1 cellular context compared by ENCODE assay signal in the genomic region with DNA sequence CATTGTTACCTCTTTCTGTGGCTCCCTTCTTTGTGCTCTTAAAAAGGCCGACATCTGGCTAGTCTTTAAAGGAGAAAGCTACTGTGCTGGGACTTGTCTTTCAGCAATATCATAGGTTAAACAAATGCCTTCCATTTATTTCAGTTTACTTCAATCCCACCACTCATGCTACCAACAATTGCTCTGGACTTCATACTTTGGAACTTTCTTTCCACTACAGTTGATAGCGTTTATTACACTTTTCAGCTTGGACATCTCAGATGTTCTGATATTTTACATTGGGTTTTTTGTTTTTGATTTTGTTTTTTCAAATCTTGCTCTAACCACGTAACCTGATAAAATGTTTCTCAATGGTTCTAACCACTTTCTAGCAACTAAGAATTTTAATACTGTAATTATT.
TF ChIP-seq lines count a peak whose summit lies in the region.

No MANE protein-coding gene starts in this region.

TF ChIP-seq in HepG2, 621 proteins besides CTCF, POLR2A, EP300 and RAD21:
- TF ChIP-seq SIX4 (CRISPR knock-in tag; IDR thresholded peaks at IDR 0.05) = no peak
- TF ChIP-seq, protein P1, sequence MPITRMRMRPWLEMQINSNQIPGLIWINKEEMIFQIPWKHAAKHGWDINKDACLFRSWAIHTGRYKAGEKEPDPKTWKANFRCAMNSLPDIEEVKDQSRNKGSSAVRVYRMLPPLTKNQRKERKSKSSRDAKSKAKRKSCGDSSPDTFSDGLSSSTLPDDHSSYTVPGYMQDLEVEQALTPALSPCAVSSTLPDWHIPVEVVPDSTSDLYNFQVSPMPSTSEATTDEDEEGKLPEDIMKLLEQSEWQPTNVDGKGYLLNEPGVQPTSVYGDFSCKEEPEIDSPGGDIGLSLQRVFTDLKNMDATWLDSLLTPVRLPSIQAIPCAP (CRISPR knock-in tag; IDR thresholded peaks at IDR 0.05; ENCODE audit: low read depth) = no peak
- TF ChIP-seq, protein P2, sequence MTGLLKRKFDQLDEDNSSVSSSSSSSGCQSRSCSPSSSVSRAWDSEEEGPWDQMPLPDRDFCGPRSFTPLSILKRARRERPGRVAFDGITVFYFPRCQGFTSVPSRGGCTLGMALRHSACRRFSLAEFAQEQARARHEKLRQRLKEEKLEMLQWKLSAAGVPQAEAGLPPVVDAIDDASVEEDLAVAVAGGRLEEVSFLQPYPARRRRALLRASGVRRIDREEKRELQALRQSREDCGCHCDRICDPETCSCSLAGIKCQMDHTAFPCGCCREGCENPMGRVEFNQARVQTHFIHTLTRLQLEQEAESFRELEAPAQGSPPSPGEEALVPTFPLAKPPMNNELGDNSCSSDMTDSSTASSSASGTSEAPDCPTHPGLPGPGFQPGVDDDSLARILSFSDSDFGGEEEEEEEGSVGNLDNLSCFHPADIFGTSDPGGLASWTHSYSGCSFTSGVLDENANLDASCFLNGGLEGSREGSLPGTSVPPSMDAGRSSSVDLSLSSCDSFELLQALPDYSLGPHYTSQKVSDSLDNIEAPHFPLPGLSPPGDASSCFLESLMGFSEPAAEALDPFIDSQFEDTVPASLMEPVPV (CRISPR knock-in tag; IDR thresholded peaks at IDR 0.05) = no peak
- TF ChIP-seq, protein P3, sequence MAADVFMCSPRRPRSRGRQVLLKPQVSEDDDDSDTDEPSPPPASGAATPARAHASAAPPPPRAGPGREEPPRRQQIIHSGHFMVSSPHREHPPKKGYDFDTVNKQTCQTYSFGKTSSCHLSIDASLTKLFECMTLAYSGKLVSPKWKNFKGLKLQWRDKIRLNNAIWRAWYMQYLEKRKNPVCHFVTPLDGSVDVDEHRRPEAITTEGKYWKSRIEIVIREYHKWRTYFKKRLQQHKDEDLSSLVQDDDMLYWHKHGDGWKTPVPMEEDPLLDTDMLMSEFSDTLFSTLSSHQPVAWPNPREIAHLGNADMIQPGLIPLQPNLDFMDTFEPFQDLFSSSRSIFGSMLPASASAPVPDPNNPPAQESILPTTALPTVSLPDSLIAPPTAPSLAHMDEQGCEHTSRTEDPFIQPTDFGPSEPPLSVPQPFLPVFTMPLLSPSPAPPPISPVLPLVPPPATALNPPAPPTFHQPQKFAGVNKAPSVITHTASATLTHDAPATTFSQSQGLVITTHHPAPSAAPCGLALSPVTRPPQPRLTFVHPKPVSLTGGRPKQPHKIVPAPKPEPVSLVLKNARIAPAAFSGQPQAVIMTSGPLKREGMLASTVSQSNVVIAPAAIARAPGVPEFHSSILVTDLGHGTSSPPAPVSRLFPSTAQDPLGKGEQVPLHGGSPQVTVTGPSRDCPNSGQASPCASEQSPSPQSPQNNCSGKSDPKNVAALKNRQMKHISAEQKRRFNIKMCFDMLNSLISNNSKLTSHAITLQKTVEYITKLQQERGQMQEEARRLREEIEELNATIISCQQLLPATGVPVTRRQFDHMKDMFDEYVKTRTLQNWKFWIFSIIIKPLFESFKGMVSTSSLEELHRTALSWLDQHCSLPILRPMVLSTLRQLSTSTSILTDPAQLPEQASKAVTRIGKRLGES (CRISPR knock-in tag; IDR thresholded peaks at IDR 0.05; ENCODE audit: borderline replicate concordance) = no peak
- no peak for TF ChIP-seq ZNF713 (CRISPR knock-in tag; IDR thresholded peaks at IDR 0.05)
- TF ChIP-seq HOXA5 (CRISPR knock-in tag; IDR thresholded peaks at IDR 0.05) = no peak
- no peak for TF ChIP-seq ZNF530 (CRISPR knock-in tag; IDR thresholded peaks at IDR 0.05; ENCODE audit: low read depth)
TF ChIP-seq in HepG2: peak in this region for 0.
